ENCODE assay signal across 27 cellular contexts in genomic region chr4:135573251-135573650, GRCh38.
A peak's percentile ranks its signal among the peaks of the same experiment; 100 is the strongest.
DNase-seq lines count a peak whose midpoint lies in the region; TF ChIP-seq lines count a peak whose summit lies in the region.
"Had no signal": no experiment of that assay in that cellular context is flagged by ENCODE, and none has a peak within 500 bp of the region (broad histone marks: within the 10 kb centered on the region; RNA-seq: fewer than 3 reads in every experiment).

No MANE protein-coding gene starts in this region.

- TF ChIP-seq CTCF in neural cell (IDR thresholded peaks at IDR 0.05; ENCODE audit: poor library complexity, severe bottlenecking): no peak

- no peaks in the 10 kb centered on the region for H3K27me3 ChIP-seq in neural cell (ENCODE audit: insufficient read depth, low read depth, low read length)
- H3K27me3 ChIP-seq: BE2C; BLaER1; BLaER1 treated with 17β-estradiol and CSF1 and Interleukin-3, amounts not matched to agents 10 nM and 100 nM had no signal

- H3K9me2 ChIP-seq in neural cell (ENCODE audit: insufficient read depth, low read length): no peaks in the 10 kb centered on the region

- H3K4me2 ChIP-seq in neural cell (ENCODE audit: low read length): no peak overlapping the region
- H3K4me2 ChIP-seq: A549; BLaER1; BLaER1 treated with 17β-estradiol and CSF1 and Interleukin-3, amounts not matched to agents 10 nM and 100 nM had no signal

- peak overlapping the region; percentile 11 for H3K27ac ChIP-seq in neural cell (ENCODE audit: low read length)
- H3K27ac ChIP-seq: 22Rv1; A549; BLaER1; BLaER1 treated with 17β-estradiol and CSF1 and Interleukin-3, amounts not matched to agents 10 nM and 100 nM; C4-2B had no signal

- no peak overlapping the region for H3K9ac ChIP-seq in neural cell (ENCODE audit: low read length)
- H3K9ac ChIP-seq: BLaER1; BLaER1 treated with 17β-estradiol and CSF1 and Interleukin-3, amounts not matched to agents 10 nM and 100 nM had no signal

- no peaks in the 10 kb centered on the region for H3K36me3 ChIP-seq in neural cell (ENCODE audit: insufficient read depth, low read length)
- H3K36me3 ChIP-seq: BE2C; BLaER1; BLaER1 treated with 17β-estradiol and CSF1 and Interleukin-3, amounts not matched to agents 10 nM and 100 nM had no signal

- no peak overlapping the region for H3K4me3 ChIP-seq in neural cell (ENCODE audit: low read length)
- H3K4me3 ChIP-seq: A549; BLaER1; BLaER1 treated with 17β-estradiol and CSF1 and Interleukin-3, amounts not matched to agents 10 nM and 100 nM had no signal

- TF ChIP-seq EP300 in neural cell (conservative IDR thresholded peaks at IDR 0.05; ENCODE audit: poor library complexity, severe bottlenecking): peak; percentile 92

- H3F3A ChIP-seq in neural cell (ENCODE audit: insufficient read depth, low read length, poor library complexity, severe bottlenecking): no peaks in the 10 kb centered on the region

- no peaks in the 10 kb centered on the region for H4K20me1 ChIP-seq in neural cell (ENCODE audit: insufficient read depth)
- H4K20me1 ChIP-seq: BLaER1; BLaER1 treated with 17β-estradiol and CSF1 and Interleukin-3, amounts not matched to agents 10 nM and 100 nM had no signal

- DNase-seq in HPDE6-E6E7 (ENCODE audit: extremely low spot score): no peak
- DNase-seq: 8988T; ACHN; AML-193; BE2C; C1 segment of cervical spinal cord; Caco-2; Calu3; CD4-positive, alpha-beta memory T cell; CD4-positive, alpha-beta T cell; CD4-positive, CD25-positive, alpha-beta regulatory T cell; CD8-positive, alpha-beta memory T cell; CD8-positive, alpha-beta T cell; COR-L47; DMS 273 treated with DMSO at 0.1 percent for 48 hours; DMS153; DMS53; DMS79; DMS79 treated with DMSO at 0.1 percent for 48 hours; DND-41; EL had no signal

- no peak for TF ChIP-seq RAD21 in neural cell (conservative IDR thresholded peaks at IDR 0.05)

- H2AFZ ChIP-seq in neural cell (ENCODE audit: low read depth, low read length): no peak overlapping the region

- H3K79me2 ChIP-seq in neural cell (replicated peaks; ENCODE audit: insufficient read depth, low read length): no peaks in the 10 kb centered on the region

- no peaks in the 10 kb centered on the region for H3K9me3 ChIP-seq in neural cell (ENCODE audit: low read length)
- H3K9me3 ChIP-seq: A549; BE2C; BLaER1; BLaER1 treated with 17β-estradiol and CSF1 and Interleukin-3, amounts not matched to agents 10 nM and 100 nM; Caco-2 had no signal

TF ChIP-seq in neural cell, 6 proteins besides CTCF, POLR2A, EP300 and RAD21:
- no peak for TF ChIP-seq SMC3 (conservative IDR thresholded peaks at IDR 0.05; ENCODE audit: poor library complexity)
- peak; percentile 57 for TF ChIP-seq REST (IDR thresholded peaks at IDR 0.05; ENCODE audit: borderline replicate concordance)
- TF ChIP-seq EZH2 (IDR thresholded peaks at IDR 0.05; ENCODE audit: borderline replicate concordance, insufficient read depth, low read length, poor library complexity, severe bottlenecking): no peak
- no peak for TF ChIP-seq MXI1 (conservative IDR thresholded peaks at IDR 0.05; ENCODE audit: poor library complexity, severe bottlenecking)
- peak; percentile 48 for TF ChIP-seq POLR2AphosphoS5 (IDR thresholded peaks at IDR 0.05)
- TF ChIP-seq TAF1 (IDR thresholded peaks at IDR 0.05; ENCODE audit: low read depth): no peak
